1 cellular context compared by ENCODE assay signal in the genomic region with DNA sequence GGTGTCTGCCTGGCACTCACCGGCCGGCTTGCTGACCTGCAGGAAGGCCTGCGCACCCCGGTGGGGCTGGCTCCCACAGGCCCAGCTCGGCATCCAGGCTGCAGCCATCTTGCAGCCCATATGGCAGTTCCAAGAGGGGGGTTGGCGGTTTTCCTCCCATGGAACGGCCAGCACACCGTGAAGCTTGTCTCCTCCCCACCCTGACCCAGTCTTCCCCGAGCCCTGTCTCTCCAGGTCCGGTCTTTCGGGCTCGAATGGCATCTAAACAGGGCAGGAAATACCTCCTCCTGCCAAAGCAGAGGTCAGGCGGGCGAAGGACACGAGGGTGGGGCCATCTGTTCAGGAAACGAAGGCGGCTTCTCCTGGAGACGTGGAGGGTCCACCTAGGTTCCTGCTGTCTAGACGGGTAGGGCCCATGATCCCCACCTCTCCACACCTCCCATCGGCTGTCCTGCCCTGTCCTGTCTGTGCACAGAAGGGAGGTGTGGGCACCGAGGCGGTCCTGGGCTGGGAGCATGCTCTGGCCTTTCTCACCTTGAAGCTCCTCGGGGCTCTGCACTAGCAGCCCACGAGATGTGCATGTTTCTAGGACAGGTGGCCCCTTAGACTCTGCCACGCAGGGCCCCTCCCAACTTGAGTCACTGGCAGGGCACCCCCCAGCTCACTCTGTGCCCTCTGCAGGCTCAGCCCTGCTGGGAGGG.
A peak's percentile ranks its signal among the peaks of the same experiment; 100 is the strongest.
TF ChIP-seq lines count a peak whose summit lies in the region.

No MANE protein-coding gene starts in this region.

TF ChIP-seq in K562, 482 proteins besides CTCF, POLR2A, EP300 and RAD21:
- no peak for TF ChIP-seq PML (IDR thresholded peaks at IDR 0.05; ENCODE audit: low read length)
- TF ChIP-seq MTA1 (IDR thresholded peaks at IDR 0.05; ENCODE audit: borderline replicate concordance): no peak
- TF ChIP-seq ZNF79 (CRISPR knock-in tag; IDR thresholded peaks at IDR 0.05; ENCODE audit: low read depth): no peak
- TF ChIP-seq NR3C1 (CRISPR knock-in tag; IDR thresholded peaks at IDR 0.05): no peak
- TF ChIP-seq TAF7 (tag; IDR thresholded peaks at IDR 0.05): no peak
- TF ChIP-seq TEAD2 (tag; IDR thresholded peaks at IDR 0.05): no peak
- TF ChIP-seq ZNF695 (CRISPR knock-in tag; IDR thresholded peaks at IDR 0.05): no peak
- no peak for TF ChIP-seq HMG20B (CRISPR knock-in tag; IDR thresholded peaks at IDR 0.05)
- no peak for TF ChIP-seq RBM39 (optimal IDR thresholded peaks at IDR 0.05; ENCODE audit: low read depth, low read length)
- no peak for TF ChIP-seq XRCC4 (IDR thresholded peaks at IDR 0.05; ENCODE audit: extremely low read depth, insufficient read depth, insufficient read length)
- TF ChIP-seq ZBTB1 (CRISPR knock-in tag; IDR thresholded peaks at IDR 0.05; ENCODE audit: borderline replicate concordance, low read depth): no peak
- peak in 1 of 3 experiments; percentile 11 for TF ChIP-seq YY1 (IDR thresholded peaks at IDR 0.05; ENCODE audit: borderline replicate concordance in 1 of 3, control insufficient read depth in 1 of 3, extremely low read depth in 1 of 3, insufficient read depth in 3 of 3, insufficient read length in 1 of 3, insufficient replicate concordance in 2 of 3, low read depth in 1 of 3, low read length in 2 of 3)
- TF ChIP-seq ZNF143 (CRISPR knock-in tag; IDR thresholded peaks at IDR 0.05): no peak
- TF ChIP-seq CEBPG (CRISPR knock-in tag; IDR thresholded peaks at IDR 0.05): no peak
- no peak for TF ChIP-seq CEBPG (tag; conservative IDR thresholded peaks at IDR 0.05 in 1 of 2, IDR thresholded peaks at IDR 0.05 in 1 of 2)
- TF ChIP-seq WHSC1 (IDR thresholded peaks at IDR 0.05; ENCODE audit: low read length): no peak
- TF ChIP-seq USF1 (CRISPR knock-in tag; IDR thresholded peaks at IDR 0.05): no peak
- TF ChIP-seq, protein P1, sequence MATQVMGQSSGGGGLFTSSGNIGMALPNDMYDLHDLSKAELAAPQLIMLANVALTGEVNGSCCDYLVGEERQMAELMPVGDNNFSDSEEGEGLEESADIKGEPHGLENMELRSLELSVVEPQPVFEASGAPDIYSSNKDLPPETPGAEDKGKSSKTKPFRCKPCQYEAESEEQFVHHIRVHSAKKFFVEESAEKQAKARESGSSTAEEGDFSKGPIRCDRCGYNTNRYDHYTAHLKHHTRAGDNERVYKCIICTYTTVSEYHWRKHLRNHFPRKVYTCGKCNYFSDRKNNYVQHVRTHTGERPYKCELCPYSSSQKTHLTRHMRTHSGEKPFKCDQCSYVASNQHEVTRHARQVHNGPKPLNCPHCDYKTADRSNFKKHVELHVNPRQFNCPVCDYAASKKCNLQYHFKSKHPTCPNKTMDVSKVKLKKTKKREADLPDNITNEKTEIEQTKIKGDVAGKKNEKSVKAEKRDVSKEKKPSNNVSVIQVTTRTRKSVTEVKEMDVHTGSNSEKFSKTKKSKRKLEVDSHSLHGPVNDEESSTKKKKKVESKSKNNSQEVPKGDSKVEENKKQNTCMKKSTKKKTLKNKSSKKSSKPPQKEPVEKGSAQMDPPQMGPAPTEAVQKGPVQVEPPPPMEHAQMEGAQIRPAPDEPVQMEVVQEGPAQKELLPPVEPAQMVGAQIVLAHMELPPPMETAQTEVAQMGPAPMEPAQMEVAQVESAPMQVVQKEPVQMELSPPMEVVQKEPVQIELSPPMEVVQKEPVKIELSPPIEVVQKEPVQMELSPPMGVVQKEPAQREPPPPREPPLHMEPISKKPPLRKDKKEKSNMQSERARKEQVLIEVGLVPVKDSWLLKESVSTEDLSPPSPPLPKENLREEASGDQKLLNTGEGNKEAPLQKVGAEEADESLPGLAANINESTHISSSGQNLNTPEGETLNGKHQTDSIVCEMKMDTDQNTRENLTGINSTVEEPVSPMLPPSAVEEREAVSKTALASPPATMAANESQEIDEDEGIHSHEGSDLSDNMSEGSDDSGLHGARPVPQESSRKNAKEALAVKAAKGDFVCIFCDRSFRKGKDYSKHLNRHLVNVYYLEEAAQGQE (CRISPR knock-in tag; IDR thresholded peaks at IDR 0.05; ENCODE audit: low read depth): no peak
- no peak for TF ChIP-seq SP2 (IDR thresholded peaks at IDR 0.05; ENCODE audit: extremely low read depth, low read depth, low read length, poor library complexity, severe bottlenecking)
- no peak for TF ChIP-seq POLR2AphosphoS5 (IDR thresholded peaks at IDR 0.05; ENCODE audit: control insufficient read depth, insufficient read depth, low read depth, low read length)
- TF ChIP-seq RBM22 (IDR thresholded peaks at IDR 0.05; ENCODE audit: low read depth, low read length, poor library complexity, severe bottlenecking): peak; percentile 2
- TF ChIP-seq MAFF (IDR thresholded peaks at IDR 0.05; ENCODE audit: low read length): no peak
- no peak for TF ChIP-seq CBX2 (IDR thresholded peaks at IDR 0.05; ENCODE audit: insufficient read depth, low read length, poor library complexity, severe bottlenecking)
- TF ChIP-seq POLR2G (IDR thresholded peaks at IDR 0.05; ENCODE audit: low read depth, low read length): peak; percentile 54
- TF ChIP-seq, protein P2, sequence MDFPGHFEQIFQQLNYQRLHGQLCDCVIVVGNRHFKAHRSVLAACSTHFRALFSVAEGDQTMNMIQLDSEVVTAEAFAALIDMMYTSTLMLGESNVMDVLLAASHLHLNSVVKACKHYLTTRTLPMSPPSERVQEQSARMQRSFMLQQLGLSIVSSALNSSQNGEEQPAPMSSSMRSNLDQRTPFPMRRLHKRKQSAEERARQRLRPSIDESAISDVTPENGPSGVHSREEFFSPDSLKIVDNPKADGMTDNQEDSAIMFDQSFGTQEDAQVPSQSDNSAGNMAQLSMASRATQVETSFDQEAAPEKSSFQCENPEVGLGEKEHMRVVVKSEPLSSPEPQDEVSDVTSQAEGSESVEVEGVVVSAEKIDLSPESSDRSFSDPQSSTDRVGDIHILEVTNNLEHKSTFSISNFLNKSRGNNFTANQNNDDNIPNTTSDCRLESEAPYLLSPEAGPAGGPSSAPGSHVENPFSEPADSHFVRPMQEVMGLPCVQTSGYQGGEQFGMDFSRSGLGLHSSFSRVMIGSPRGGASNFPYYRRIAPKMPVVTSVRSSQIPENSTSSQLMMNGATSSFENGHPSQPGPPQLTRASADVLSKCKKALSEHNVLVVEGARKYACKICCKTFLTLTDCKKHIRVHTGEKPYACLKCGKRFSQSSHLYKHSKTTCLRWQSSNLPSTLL (IDR thresholded peaks at IDR 0.05): no peak
- TF ChIP-seq CHD2 (IDR thresholded peaks at IDR 0.05; ENCODE audit: low read depth, low read length): no peak
